ENCODE assay signal across 20 cellular contexts in the genomic region with DNA sequence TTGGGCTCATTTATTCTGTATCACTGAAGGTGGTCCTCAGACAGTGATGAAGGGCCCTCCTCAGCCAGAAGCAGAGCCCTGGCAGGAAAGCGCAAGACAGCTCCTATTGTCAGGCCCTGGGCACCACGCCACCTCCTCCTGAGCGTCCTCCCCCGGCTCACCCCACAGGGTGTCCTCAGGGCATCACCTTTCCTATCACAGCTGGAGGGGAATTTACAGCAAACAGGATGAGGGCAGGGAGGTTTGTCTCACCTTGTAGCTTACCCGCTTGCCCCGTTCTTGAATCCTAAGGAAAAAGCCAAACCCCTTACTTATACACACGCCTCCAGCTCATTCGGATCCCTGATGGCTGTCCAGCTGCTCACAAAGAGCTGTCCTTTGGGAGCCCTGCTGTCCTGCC. TPM values are rescaled to one million over a fixed set of nuclear protein-coding genes. Genes with fewer than 3 reads are reported as not detected.
DNase-seq lines count a peak whose midpoint lies in the region; ATAC-seq and TF ChIP-seq lines count a peak whose summit lies in the region.
"Had no signal": no experiment of that assay in that cellular context is flagged by ENCODE, and none has a peak within 500 bp of the region (broad histone marks: within the 10 kb centered on the region; RNA-seq: fewer than 3 reads in every experiment).

No MANE protein-coding gene starts in this region.

- no peak overlapping the region for H3K27ac Mint-ChIP-seq in stimulated activated naive CD8-positive, alpha-beta T cell treated with anti-CD3 and anti-CD28 coated beads, Interleukin-15, amount 100 ng/mL, for 72 hours
- no peak overlapping the region for H3K27ac Mint-ChIP-seq in WTC11
- H3K27ac Mint-ChIP-seq: CD4-positive, alpha-beta memory T cell had no signal

- peaks cover 0 to 8% of the 10 kb centered on the region in 2 donors for H3K9me3 Mint-ChIP-seq in stimulated activated naive CD8-positive, alpha-beta T cell treated with anti-CD3 and anti-CD28 coated beads, Interleukin-15, amount 100 ng/mL, for 72 hours
- peaks cover 25% of the 10 kb centered on the region for H3K9me3 Mint-ChIP-seq in WTC11
- peaks cover 4% of the 10 kb centered on the region for H3K9me3 Mint-ChIP-seq in activated T-cell treated with anti-CD3 and anti-CD28 coated beads, Interleukin-2, amount 50 U/mL, for 4 hours

- peaks cover 17% of the 10 kb centered on the region for H3K36me3 Mint-ChIP-seq in WTC11
- no peaks in the 10 kb centered on the region for H3K36me3 Mint-ChIP-seq in activated T-cell treated with anti-CD3 and anti-CD28 coated beads, Interleukin-2, amount 50 U/mL, for 4 hours (ENCODE audit: insufficient read depth)
- H3K36me3 Mint-ChIP-seq: CD4-positive, alpha-beta memory T cell had no signal

- DNase-seq in stimulated activated naive CD8-positive, alpha-beta T cell treated with anti-CD3 and anti-CD28 coated beads, Interleukin-15, amount 100 ng/mL, for 72 hours, result no peak
- no peak for DNase-seq in stimulated activated naive CD8-positive, alpha-beta T cell treated with anti-CD3 and anti-CD28 coated beads, Interleukin-15, Interleukin-2, amounts not matched to agents 100 U/mL and 50 U/mL, for 24 hours
- DNase-seq in NCI-H2029 treated with DMSO at 0.1 percent for 48 hours (lab: John Stamatoyannopoulos, UW) (peak; percentile 55), WTC11 (ENCODE audit: low spot score) (no peak), NCI-H187 (lab: John Stamatoyannopoulos, UW) (no peak), NCI-H146 (lab: John Stamatoyannopoulos, UW) (no peak)
- no peak for DNase-seq in activated T-cell treated with anti-CD3 and anti-CD28 coated beads, Interleukin-2, amount 50 U/mL, for 4 hours
- DNase-seq: CD4-positive, alpha-beta memory T cell; GDM1; GOT3; HCEC 1CT; KBM-7; NCI-H1105 treated with DMSO at 0.1 percent for 48 hours; NCI-H1694; NCI-H2107; NCI-H446 treated with DMSO at 0.1 percent for 48 hours; NCI-H526 treated with DMSO at 0.1 percent for 48 hours; Peyer's patch; SJCRH30 had no signal

- TF ChIP-seq CTCF in WTC11 (IDR thresholded peaks at IDR 0.05), result no peak

- H3K27me3 Mint-ChIP-seq in stimulated activated naive CD8-positive, alpha-beta T cell treated with anti-CD3 and anti-CD28 coated beads, Interleukin-15, amount 100 ng/mL, for 72 hours, result peaks cover 24% of the 10 kb centered on the region
- peaks cover 11% of the 10 kb centered on the region for H3K27me3 Mint-ChIP-seq in WTC11 (ENCODE audit: low read depth)
- peaks cover 14% of the 10 kb centered on the region for H3K27me3 Mint-ChIP-seq in activated T-cell treated with anti-CD3 and anti-CD28 coated beads, Interleukin-2, amount 50 U/mL, for 4 hours (ENCODE audit: low read depth)

- no peak overlapping the region for H3K4me3 Mint-ChIP-seq in stimulated activated naive CD8-positive, alpha-beta T cell treated with anti-CD3 and anti-CD28 coated beads, Interleukin-15, amount 100 ng/mL, for 72 hours
- H3K4me3 Mint-ChIP-seq in WTC11, result no peak overlapping the region
- H3K4me3 Mint-ChIP-seq in activated T-cell treated with anti-CD3 and anti-CD28 coated beads, Interleukin-2, amount 50 U/mL, for 4 hours, result no peak overlapping the region
- H3K4me3 Mint-ChIP-seq: CD4-positive, alpha-beta memory T cell had no signal

- peaks cover 5% of the 10 kb centered on the region for H3K4me1 Mint-ChIP-seq in stimulated activated naive CD8-positive, alpha-beta T cell treated with anti-CD3 and anti-CD28 coated beads, Interleukin-15, amount 100 ng/mL, for 72 hours
- H3K4me1 Mint-ChIP-seq in WTC11, result peaks cover 10% of the 10 kb centered on the region
- peaks cover 5% of the 10 kb centered on the region for H3K4me1 Mint-ChIP-seq in activated T-cell treated with anti-CD3 and anti-CD28 coated beads, Interleukin-2, amount 50 U/mL, for 4 hours (ENCODE audit: low read depth)

- peak; percentile 42 for ATAC-seq in stimulated activated naive CD8-positive, alpha-beta T cell treated with anti-CD3 and anti-CD28 coated beads, Interleukin-15, amount 100 ng/mL, for 72 hours
- ATAC-seq in stimulated activated naive CD8-positive, alpha-beta T cell treated with anti-CD3 and anti-CD28 coated beads, Interleukin-15, Interleukin-2, amounts not matched to agents 100 U/mL and 50 U/mL, for 24 hours, result no peak
- no peak for ATAC-seq in WTC11
- ATAC-seq in activated T-cell treated with anti-CD3 and anti-CD28 coated beads, Interleukin-2, amount 50 U/mL, for 4 hours, result no peak
- ATAC-seq: HepG2 had no signal

- POLR2A ChIA-PET in WTC11 (lab: Charles Lee), result no interaction called here

- CTCF ChIA-PET in WTC11 (lab: Charles Lee), result interaction anchor here (1.6 kb wide), 2 partner anchors 38 to 100 kb away, joined by 3 read pairs; no protein-coding TSS in a partner anchor

TF ChIP-seq in WTC11, 78 proteins besides CTCF, POLR2A, EP300 and RAD21:
- TF ChIP-seq, protein P1, sequence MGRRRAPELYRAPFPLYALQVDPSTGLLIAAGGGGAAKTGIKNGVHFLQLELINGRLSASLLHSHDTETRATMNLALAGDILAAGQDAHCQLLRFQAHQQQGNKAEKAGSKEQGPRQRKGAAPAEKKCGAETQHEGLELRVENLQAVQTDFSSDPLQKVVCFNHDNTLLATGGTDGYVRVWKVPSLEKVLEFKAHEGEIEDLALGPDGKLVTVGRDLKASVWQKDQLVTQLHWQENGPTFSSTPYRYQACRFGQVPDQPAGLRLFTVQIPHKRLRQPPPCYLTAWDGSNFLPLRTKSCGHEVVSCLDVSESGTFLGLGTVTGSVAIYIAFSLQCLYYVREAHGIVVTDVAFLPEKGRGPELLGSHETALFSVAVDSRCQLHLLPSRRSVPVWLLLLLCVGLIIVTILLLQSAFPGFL (CRISPR knock-in tag; IDR thresholded peaks at IDR 0.05; ENCODE audit: borderline replicate concordance), result no peak
- TF ChIP-seq ZNF423 (CRISPR knock-in tag; IDR thresholded peaks at IDR 0.05), result 0 out of 2 replicates have a peak, but pooled peaks have one; percentile 6
TF ChIP-seq in WTC11: peak in this region for 1.

RNA-seq across cellular contexts. Expression of a gene that starts 50.2 kb away (rescaled TPM):
- total RNA-seq in WTC11 (2021), result 9.1 to 13.2 TPM (median 10.2 TPM) in 3 replicates
- total RNA-seq in activated T-cell treated with anti-CD3 and anti-CD28 coated beads, Interleukin-2, amount 50 U/mL, for 4 hours, result 10 to 100 TPM; 23.3 to 26.4 (median 25.7) TPM
